In the genomic region with DNA sequence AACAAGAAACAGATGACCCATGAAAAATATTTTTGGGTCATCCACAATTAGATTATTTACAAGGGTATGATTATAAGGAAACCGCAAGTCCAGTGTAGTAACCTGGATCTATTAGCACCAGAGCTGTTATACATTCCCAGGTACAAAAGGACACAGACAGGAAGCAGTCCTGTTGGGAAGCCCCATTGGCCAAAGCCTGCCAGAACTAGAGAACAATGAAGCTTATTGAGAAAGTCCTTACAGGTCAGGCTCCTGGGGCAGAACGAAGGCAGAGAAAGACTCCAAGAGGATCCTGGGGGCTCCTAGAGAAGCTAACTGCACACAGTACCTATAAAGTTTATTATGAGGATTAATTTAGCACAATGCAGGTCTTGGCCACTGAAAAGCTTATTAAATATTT, we compare ENCODE assay signal across 1 cellular context.
TF ChIP-seq lines count a peak whose summit lies in the region.

No MANE protein-coding gene starts in this region.

TF ChIP-seq in WTC11, 78 proteins besides CTCF, POLR2A, EP300 and RAD21 (continued from another document):
- TF ChIP-seq ARID4B (CRISPR knock-in tag; IDR thresholded peaks at IDR 0.05; ENCODE audit: borderline replicate concordance) (no peak), STAT6 (CRISPR knock-in tag; conservative IDR thresholded peaks at IDR 0.05; ENCODE audit: low read depth) (no peak), USF2 (CRISPR knock-in tag; IDR thresholded peaks at IDR 0.05) (no peak), ZNF671 (CRISPR knock-in tag; IDR thresholded peaks at IDR 0.05) (no peak), NFATC4 (CRISPR knock-in tag; IDR thresholded peaks at IDR 0.05) (no peak), ERG (CRISPR knock-in tag; IDR thresholded peaks at IDR 0.05) (no peak), CDX4 (CRISPR knock-in tag; IDR thresholded peaks at IDR 0.05; ENCODE audit: borderline replicate concordance) (no peak), GABPB1 (CRISPR knock-in tag; IDR thresholded peaks at IDR 0.05) (no peak), ZNF317 (CRISPR knock-in tag; IDR thresholded peaks at IDR 0.05; ENCODE audit: borderline replicate concordance, low read depth) (no peak), ZNF396 (CRISPR knock-in tag; IDR thresholded peaks at IDR 0.05; ENCODE audit: borderline replicate concordance) (no peak)
